ENCODE assay signal across 15 cellular contexts in the genomic region with DNA sequence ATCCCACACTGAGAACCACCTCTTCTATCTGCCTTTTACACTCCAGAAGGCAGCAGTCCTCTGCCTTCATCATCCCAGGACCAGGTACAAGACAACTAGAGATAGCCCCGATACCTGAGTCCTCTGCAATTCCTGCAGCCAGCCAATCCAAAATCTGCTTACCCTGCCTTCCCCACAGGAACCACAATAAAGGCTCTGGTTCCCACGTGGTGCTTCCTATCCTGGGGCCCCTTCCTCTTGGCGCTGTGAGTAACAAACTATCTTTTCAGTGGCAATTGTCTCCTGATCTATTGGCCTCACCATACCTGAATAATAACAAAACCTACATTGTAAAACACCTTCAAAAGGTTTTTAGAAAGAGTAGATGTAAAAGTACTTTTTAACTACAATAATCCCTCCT.
DNase-seq lines count a peak whose midpoint lies in the region; ATAC-seq and FAIRE-seq lines count a peak whose summit lies in the region.
"Had no signal": no experiment of that assay in that cellular context is flagged by ENCODE, and none has a peak within 500 bp of the region (broad histone marks: within the 10 kb centered on the region; RNA-seq: fewer than 3 reads in every experiment).

No MANE protein-coding gene starts in this region.

- POLR2A ChIA-PET in CD4-positive, alpha-beta memory T cell (lab: Charles Lee; ENCODE audit: partially characterized antibody): no interaction called here

- no peaks in the 10 kb centered on the region for H3K9me3 ChIP-seq in CD4-positive, alpha-beta memory T cell (ENCODE audit: control insufficient read depth in 1 of 2, low read length in 2 of 2)

- no peak overlapping the region for H3K27ac ChIP-seq in CD4-positive, alpha-beta memory T cell (ENCODE audit: low read depth, low read length)
- H3K27ac ChIP-seq: SK-N-MC had no signal

- H3K4me1 Mint-ChIP-seq in CD4-positive, alpha-beta memory T cell: peaks cover 23 to 43% (median 33%) of the 10 kb centered on the region in 4 donors
- peaks cover 38% of the 10 kb centered on the region for H3K4me1 Mint-ChIP-seq in activated T-cell treated with anti-CD3 and anti-CD28 coated beads, Interleukin-2, amount 50 U/mL, for 4 hours (ENCODE audit: low read depth)
- no peaks in the 10 kb centered on the region for H3K4me1 Mint-ChIP-seq in memory B cell

- peak; percentile 24 to 41 (median 29) for DNase-seq in CD4-positive, alpha-beta memory T cell
- DNase-seq in Kasumi-1 (lab: John Stamatoyannopoulos, UW) (peak; percentile 2 to 12), memory B cell (ENCODE audit: low spot score in 2 of 2) (no peak), RCC 7860 (ENCODE audit: low spot score) (no peak), sciatic nerve (ENCODE audit: low spot score) (no peak), glomerular visceral epithelial cell (ENCODE audit: extremely low spot score) (no peak)
- no peak for DNase-seq in activated T-cell treated with anti-CD3 and anti-CD28 coated beads, Interleukin-2, amount 50 U/mL, for 4 hours
- DNase-seq: activated CD4-positive, CD25-positive, alpha-beta regulatory T cell; NCI-H1417 treated with DMSO at 0.1 percent for 48 hours; NCI-H2227 treated with DMSO at 0.1 percent for 48 hours had no signal

- peaks cover 26 to 32% of the 10 kb centered on the region in 2 donors for H3K36me3 Mint-ChIP-seq in CD4-positive, alpha-beta memory T cell
- H3K36me3 Mint-ChIP-seq in activated T-cell treated with anti-CD3 and anti-CD28 coated beads, Interleukin-2, amount 50 U/mL, for 4 hours (ENCODE audit: insufficient read depth): peaks cover 22% of the 10 kb centered on the region
- H3K36me3 Mint-ChIP-seq in memory B cell: peaks cover 28% of the 10 kb centered on the region

- H3K27me3 ChIP-seq in CD4-positive, alpha-beta memory T cell (ENCODE audit: insufficient read depth, low read length): no peaks in the 10 kb centered on the region

- peaks cover 10% of the 10 kb centered on the region for H3K36me3 ChIP-seq in CD4-positive, alpha-beta memory T cell (ENCODE audit: insufficient read depth, low read length)

- no peak for FAIRE-seq in RCC 7860 (lab: Jason Lieb, UNC)
- FAIRE-seq: endothelial cell of umbilical vein, frontal cortex had no signal

- intact Hi-C loops in CD4-positive, alpha-beta memory T cell (cut with micrococcal nuclease): no loop called here
- intact Hi-C loops in sciatic nerve (cut with DNase I): no loop called here

- peaks cover 37% of the 10 kb centered on the region for H3K4me1 ChIP-seq in CD4-positive, alpha-beta memory T cell (ENCODE audit: insufficient read depth, low read length)

- CTCF ChIA-PET in CD4-positive, alpha-beta memory T cell (lab: Charles Lee; ENCODE audit: partially characterized antibody): interaction anchor here (0.8 kb wide), 1 partner anchor 62 kb away, joined by 3 read pairs; no protein-coding TSS in a partner anchor

- H3K4me3 Mint-ChIP-seq in CD4-positive, alpha-beta memory T cell: peak overlapping the region in 7 of 8 donors; percentile 10 to 75 (median 57)
- no peak overlapping the region for H3K4me3 Mint-ChIP-seq in activated T-cell treated with anti-CD3 and anti-CD28 coated beads, Interleukin-2, amount 50 U/mL, for 4 hours
- no peak overlapping the region for H3K4me3 Mint-ChIP-seq in memory B cell
- H3K4me3 Mint-ChIP-seq: IgD-negative memory B cell had no signal

- H3K27ac Mint-ChIP-seq in CD4-positive, alpha-beta memory T cell: peak overlapping the region in 6 of 7 donors; percentile 13 to 74 (median 58)
- peak overlapping the region; percentile 72 for H3K27ac Mint-ChIP-seq in memory B cell
- H3K27ac Mint-ChIP-seq: IgD-negative memory B cell had no signal

- ATAC-seq in activated T-cell treated with anti-CD3 and anti-CD28 coated beads, Interleukin-2, amount 50 U/mL, for 4 hours: peak; percentile 63 to 77
- ATAC-seq in memory B cell (ENCODE audit: low read depth): no peak
- no peak for ATAC-seq in GM18861 (IDR thresholded peaks at IDR 0.05; ENCODE audit: unreplicated experiment)
- ATAC-seq in sciatic nerve: no peak

- H3K27me3 Mint-ChIP-seq in CD4-positive, alpha-beta memory T cell: no peaks in the 10 kb centered on the region
- H3K27me3 Mint-ChIP-seq in activated T-cell treated with anti-CD3 and anti-CD28 coated beads, Interleukin-2, amount 50 U/mL, for 4 hours (ENCODE audit: low read depth): no peaks in the 10 kb centered on the region
- no peaks in the 10 kb centered on the region for H3K27me3 Mint-ChIP-seq in memory B cell
- H3K27me3 Mint-ChIP-seq: IgD-negative memory B cell had no signal

- peaks cover 0 to 2% (median 0%) of the 10 kb centered on the region in 8 donors for H3K9me3 Mint-ChIP-seq in CD4-positive, alpha-beta memory T cell
- no peaks in the 10 kb centered on the region for H3K9me3 Mint-ChIP-seq in activated T-cell treated with anti-CD3 and anti-CD28 coated beads, Interleukin-2, amount 50 U/mL, for 4 hours
- no peaks in the 10 kb centered on the region for H3K9me3 Mint-ChIP-seq in memory B cell
- H3K9me3 Mint-ChIP-seq: IgD-negative memory B cell had no signal

- H3K4me3 ChIP-seq in CD4-positive, alpha-beta memory T cell (ENCODE audit: low read length in 2 of 2): no peak overlapping the region
- H3K4me3 ChIP-seq: SK-N-MC had no signal

Comparison
In these comparisons a context has a peak if more than half of its experiments do, and no peak if none do; other contexts are left out.
1. DNase-seq: peak in CD4-positive, alpha-beta memory T cell (5 of 5) and Kasumi-1 (2 of 2); none in activated T-cell treated with anti-CD3 and anti-CD28 coated beads, Interleukin-2, amount 50 U/mL, for 4 hours (single experiment), memory B cell (0 of 2), RCC 7860 (single experiment), sciatic nerve (single experiment) and glomerular visceral epithelial cell (single experiment).
2. H3K4me3 Mint-ChIP-seq: peak in CD4-positive, alpha-beta memory T cell (7 of 8); none in activated T-cell treated with anti-CD3 and anti-CD28 coated beads, Interleukin-2, amount 50 U/mL, for 4 hours (single experiment) and memory B cell (single experiment).
3. ATAC-seq: peak in activated T-cell treated with anti-CD3 and anti-CD28 coated beads, Interleukin-2, amount 50 U/mL, for 4 hours (2 of 2); none in memory B cell (single experiment), GM18861 (single experiment) and sciatic nerve (single experiment).